ENCODE assay signal across 12 cellular contexts in the genomic region with DNA sequence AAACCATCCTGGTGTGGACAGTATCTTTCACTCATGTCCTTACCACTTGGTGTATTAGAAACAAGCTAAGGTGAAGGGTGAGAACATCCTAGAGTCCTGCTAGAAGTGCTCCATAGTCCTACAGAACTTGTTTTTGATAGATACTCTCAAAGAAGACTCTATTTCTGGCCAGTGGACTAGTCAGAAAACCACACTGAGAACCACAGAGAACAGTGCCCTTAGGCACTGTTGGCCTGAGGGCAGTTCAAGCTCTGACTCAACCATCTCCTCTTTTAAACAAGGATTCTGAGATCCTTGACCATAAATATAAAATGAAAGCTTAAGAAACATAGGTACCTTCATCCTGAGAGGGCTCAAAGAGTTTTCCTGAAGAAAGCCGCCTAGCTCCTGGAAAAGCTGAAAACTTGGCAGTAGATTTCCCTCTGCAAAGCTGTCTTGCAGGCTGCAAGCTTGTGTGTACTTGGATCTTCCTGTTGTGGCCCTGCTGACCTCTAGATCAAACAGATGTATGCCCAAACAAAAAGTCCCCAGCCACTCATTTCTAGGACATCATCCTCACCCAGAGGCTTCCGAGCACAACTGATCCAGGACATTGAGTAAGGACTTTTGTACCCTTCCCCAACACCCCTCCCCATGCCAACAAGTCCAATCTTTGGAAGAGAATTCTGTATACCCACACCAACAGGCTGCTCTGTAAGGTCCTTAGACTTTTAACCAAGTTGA.
DNase-seq lines count a peak whose midpoint lies in the region; ATAC-seq and TF ChIP-seq lines count a peak whose summit lies in the region.
"Had no signal": no experiment of that assay in that cellular context is flagged by ENCODE, and none has a peak within 500 bp of the region (broad histone marks: within the 10 kb centered on the region; RNA-seq: fewer than 3 reads in every experiment).

No MANE protein-coding gene starts in this region.

- H3K4me1 ChIP-seq in BLaER1 treated with 17β-estradiol and CSF1 and Interleukin-3, amounts not matched to agents 10 nM and 100 nM = peaks cover 0 to 69% (median 7%) of the 10 kb centered on the region in 10 experiments; a peak in 13 of 20 replicates
- no peaks in the 10 kb centered on the region for H3K4me1 ChIP-seq in A673 (ENCODE audit: insufficient read depth, low read length, poor library complexity, severe bottlenecking)

- no TSS peak for BruUV-seq in A673 (replicated peaks; lab: Mats Ljungman, UMichigan)

- H3K27ac ChIP-seq in BLaER1 treated with 17β-estradiol and CSF1 and Interleukin-3, amounts not matched to agents 10 nM and 100 nM = peak overlapping the region in 5 of 11 experiments; percentile 24 to 82 (median 72); a peak in 7 of 22 replicates
- H3K27ac ChIP-seq in A673 (ENCODE audit: low read depth, low read length, poor library complexity, severe bottlenecking) = no peak overlapping the region

- peak overlapping the region in 3 of 11 experiments; percentile 42 to 60 (median 53); a peak in 3 of 22 replicates for H3K9ac ChIP-seq in BLaER1 treated with 17β-estradiol and CSF1 and Interleukin-3, amounts not matched to agents 10 nM and 100 nM

- no peaks in the 10 kb centered on the region for H3K36me3 ChIP-seq in BLaER1 treated with 17β-estradiol and CSF1 and Interleukin-3, amounts not matched to agents 10 nM and 100 nM
- no peaks in the 10 kb centered on the region for H3K36me3 ChIP-seq in A673 (ENCODE audit: insufficient read depth, low read length, poor library complexity, severe bottlenecking)

- CTCF ChIA-PET in A673 (lab: Charles Lee) = no interaction called here

- peak overlapping the region in 6 of 11 experiments; percentile 19 to 79 (median 55); a peak in 9 of 22 replicates for H3K4me2 ChIP-seq in BLaER1 treated with 17β-estradiol and CSF1 and Interleukin-3, amounts not matched to agents 10 nM and 100 nM

- 0 out of 22 replicates have a peak, but pooled peaks cover 0 to 6% (median 0%) of the 10 kb centered on the region in 11 experiments for H3K9me3 ChIP-seq in BLaER1 treated with 17β-estradiol and CSF1 and Interleukin-3, amounts not matched to agents 10 nM and 100 nM (replicated peaks in 1 of 11)
- no peaks in the 10 kb centered on the region for H3K9me3 ChIP-seq in A673 (ENCODE audit: low read depth, low read length, poor library complexity, severe bottlenecking)

- no peaks in the 10 kb centered on the region for H4K20me1 ChIP-seq in BLaER1 treated with 17β-estradiol and CSF1 and Interleukin-3, amounts not matched to agents 10 nM and 100 nM

- POLR2A ChIA-PET in A673 (lab: Charles Lee; ENCODE audit: low non-redundant PET) = no interaction called here

- intact Hi-C loops in A673 (cut with micrococcal nuclease; ENCODE audit: unreplicated experiment) = no loop called here

- DNase-seq in T1000 (lab: John Stamatoyannopoulos, UW) = peak; percentile 17
- no peak for DNase-seq in activated CD4-positive, alpha-beta T cell treated with anti-CD3 and anti-CD28 coated beads, Interleukin-2, amount 50 U/mL, for 1 hour
- DNase-seq in NCI-H446 treated with DMSO at 0.1 percent for 48 hours (lab: John Stamatoyannopoulos, UW) = no peak
- no peak for DNase-seq in activated CD4-positive, alpha-beta T cell treated with anti-CD3 and anti-CD28 coated beads for 1 hour
- DNase-seq in A673 (ENCODE audit: low spot score) = no peak
- DNase-seq: ACHN, DMS53, head of caudate nucleus, left ventricle myocardium superior had no signal

- ATAC-seq in GM19351 (IDR thresholded peaks at IDR 0.05; ENCODE audit: unreplicated experiment) = peak; percentile 52
- ATAC-seq in HG02973 (IDR thresholded peaks at IDR 0.05; ENCODE audit: unreplicated experiment) = peak; percentile 25
- ATAC-seq: left ventricle myocardium superior had no signal

- H3K4me3 ChIP-seq in BLaER1 treated with 17β-estradiol and CSF1 and Interleukin-3, amounts not matched to agents 10 nM and 100 nM = no peak overlapping the region
- H3K4me3 ChIP-seq in A673 (ENCODE audit: low read depth, low read length, poor library complexity, severe bottlenecking) = no peak overlapping the region

- H3K27me3 ChIP-seq in BLaER1 treated with 17β-estradiol and CSF1 and Interleukin-3, amounts not matched to agents 10 nM and 100 nM = no peaks in the 10 kb centered on the region
- H3K27me3 ChIP-seq in A673 (replicated peaks; ENCODE audit: insufficient read depth, low read depth, low read length, poor library complexity) = no peaks in the 10 kb centered on the region

- TF ChIP-seq CTCF in A673 (conservative IDR thresholded peaks at IDR 0.05; ENCODE audit: low read depth, low read length) = no peak
